Comparison of ENCODE assay signal across 36 cellular contexts in the genomic region with DNA sequence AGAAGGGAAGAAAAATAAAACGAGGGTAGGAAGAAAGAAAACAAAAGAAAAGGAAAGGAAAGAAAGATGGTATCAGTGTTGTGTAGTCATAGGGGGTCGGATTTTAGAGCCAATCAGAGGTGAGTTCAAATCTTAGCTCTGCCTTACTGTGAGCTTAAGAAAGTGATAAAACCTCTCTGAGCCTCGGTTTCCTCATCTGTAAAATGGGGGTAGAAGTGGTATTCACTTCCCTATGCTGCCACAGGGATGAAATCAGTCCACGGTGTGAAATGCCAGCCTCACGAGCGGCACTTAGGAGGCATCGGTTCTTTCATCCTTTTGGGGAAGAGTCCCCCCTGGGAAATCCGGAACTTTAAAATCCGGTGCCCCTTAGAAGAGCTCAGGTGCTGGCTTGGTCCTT. TPM values are rescaled to one million over a fixed set of nuclear protein-coding genes. Genes with fewer than 3 reads are reported as not detected.
"Had no signal": no experiment of that assay in that cellular context is flagged by ENCODE, and none has a peak within 500 bp of the region (broad histone marks: within the 10 kb centered on the region; RNA-seq: fewer than 3 reads in every experiment).

No MANE protein-coding gene starts in this region.

- FAIRE-seq: TTC549 had no signal

- ATAC-seq: activated CD4-positive, alpha-beta T cell treated with anti-CD3 and anti-CD28 coated beads for 36 hours; activated CD4-positive, CD25-positive, alpha-beta regulatory T cell treated with anti-CD3 and anti-CD28 coated beads, Interleukin-2, amount 50 U/mL, for 24 hours; activated CD8-positive, alpha-beta memory T cell treated with anti-CD3 and anti-CD28 coated beads, Interleukin-2, amount 10 ng/mL, durations not matched to agents 7 days and 5 days; activated CD8-positive, alpha-beta T cell treated with anti-CD3 and anti-CD28 coated beads, Interleukin-2, amount 10 ng/mL, durations not matched to agents 7 days and 5 days; activated naive CD8-positive, alpha-beta T cell treated with anti-CD3 and anti-CD28 coated beads, Interleukin-2, amount 50 U/mL, for 24 hours; WTC11 had no signal

- H3K4me1 ChIP-seq: ascending aorta, breast epithelium had no signal

- H3K27me3 ChIP-seq: ascending aorta had no signal

- H3K9me3 ChIP-seq: ascending aorta, breast epithelium had no signal

- H3K27ac ChIP-seq: ascending aorta, breast epithelium, VCaP had no signal

- H3K4me3 ChIP-seq: ascending aorta, breast epithelium had no signal

- H3K36me3 ChIP-seq: ascending aorta, breast epithelium had no signal

- DNase-seq: activated CD4-positive, alpha-beta memory T cell treated with anti-CD3 and anti-CD28 coated beads, Interleukin-2, amount 10 ng/mL, durations not matched to agents 7 days and 5 days; activated CD4-positive, alpha-beta T cell treated with anti-CD3 and anti-CD28 coated beads for 1 hour; activated CD4-positive, alpha-beta T cell treated with anti-CD3 and anti-CD28 coated beads for 36 hours; activated CD4-positive, alpha-beta T cell treated with anti-CD3 and anti-CD28 coated beads for 48 hours; activated CD4-positive, alpha-beta T cell treated with anti-CD3 and anti-CD28 coated beads, Interleukin-2, amount 10 ng/mL, durations not matched to agents 7 days and 5 days; activated CD4-positive, alpha-beta T cell treated with anti-CD3 and anti-CD28 coated beads, Interleukin-2, amount 50 U/mL, for 48 hours; activated CD4-positive, CD25-positive, alpha-beta regulatory T cell; activated CD8-positive, alpha-beta memory T cell treated with anti-CD3 and anti-CD28 coated beads for 24 hours; activated CD8-positive, alpha-beta memory T cell treated with anti-CD3 and anti-CD28 coated beads, Interleukin-2, amount 10 ng/mL, durations not matched to agents 7 days and 5 days; activated CD8-positive, alpha-beta memory T cell treated with anti-CD3 and anti-CD28 coated beads, Interleukin-2, amount 50 U/mL, for 48 hours; activated CD8-positive, alpha-beta T cell treated with anti-CD3 and anti-CD28 coated beads, Interleukin-2, amount 10 ng/mL, durations not matched to agents 7 days and 5 days; activated effector memory CD4-positive, alpha-beta T cell treated with Interleukin-2 at 50 U/mL for 16 hours; activated gamma-delta T cell; activated naive CD4-positive, alpha-beta T cell treated with anti-CD3 and anti-CD28 coated beads for 36 hours; activated naive CD4-positive, alpha-beta T cell treated with anti-CD3 and anti-CD28 coated beads, Interleukin-2, amount 50 U/mL, for 16 hours; activated naive CD8-positive, alpha-beta T cell treated with anti-CD3 and anti-CD28 coated beads, Interleukin-2, amount 10 ng/mL, durations not matched to agents 7 days and 5 days; activated naive CD8-positive, alpha-beta T cell treated with anti-CD3 and anti-CD28 coated beads, Interleukin-2, amount 50 U/mL, for 24 hours; activated T-cell treated with anti-CD3 and anti-CD28 coated beads, Interleukin-2, amount 50 U/mL, for 24 hours; activated T-cell treated with anti-CD3 and anti-CD28 coated beads, Interleukin-2, amount 50 U/mL, for 48 hours; amygdala; anterior cingulate cortex; central memory CD4-positive, alpha-beta T cell; SW 1271; T-helper 1 cell; T-helper 2 cell; T-helper 9 cell had no signal

RNA-seq across cellular contexts. Expression of a gene that starts 6.1 kb away (rescaled TPM):
- total RNA-seq: activated CD4-positive, alpha-beta memory T cell treated with anti-CD3 and anti-CD28 coated beads, Interleukin-2, amount 10 ng/mL, durations not matched to agents 7 days and 5 days; activated CD4-positive, alpha-beta T cell treated with anti-CD3 and anti-CD28 coated beads for 36 hours; activated CD4-positive, alpha-beta T cell treated with anti-CD3 and anti-CD28 coated beads, Interleukin-2, amount 10 ng/mL, durations not matched to agents 7 days and 5 days; activated CD8-positive, alpha-beta memory T cell treated with anti-CD3 and anti-CD28 coated beads, Interleukin-2, amount 10 ng/mL, durations not matched to agents 7 days and 5 days; activated CD8-positive, alpha-beta T cell treated with anti-CD3 and anti-CD28 coated beads, Interleukin-2, amount 10 ng/mL, durations not matched to agents 7 days and 5 days; activated naive CD4-positive, alpha-beta T cell treated with anti-CD3 and anti-CD28 coated beads for 36 hours; activated naive CD8-positive, alpha-beta T cell treated with anti-CD3 and anti-CD28 coated beads, Interleukin-2, amount 10 ng/mL, durations not matched to agents 7 days and 5 days; activated T-helper 2 cell treated with anti-CD3 and anti-CD28 coated beads, Interferon-gamma antibody, Interleukin-2, Interleukin-4, amounts not matched to agents 10 μg/mL and 5 μg/mL and 100 μg/mL, durations not matched to agents 14 hours and 24 hours and 36 hours; ascending aorta; breast epithelium; cardiac septum; cerebellum; WTC11 had no signal
- polyA plus RNA-seq: adipose tissue had no signal

RNA-seq across cellular contexts. Expression of a gene that starts 42.8 kb away (rescaled TPM):
- total RNA-seq: activated CD4-positive, alpha-beta memory T cell treated with anti-CD3 and anti-CD28 coated beads, Interleukin-2, amount 10 ng/mL, durations not matched to agents 7 days and 5 days; activated CD4-positive, alpha-beta T cell treated with anti-CD3 and anti-CD28 coated beads, Interleukin-2, amount 10 ng/mL, durations not matched to agents 7 days and 5 days; activated CD8-positive, alpha-beta memory T cell treated with anti-CD3 and anti-CD28 coated beads, Interleukin-2, amount 10 ng/mL, durations not matched to agents 7 days and 5 days; activated naive CD8-positive, alpha-beta T cell treated with anti-CD3 and anti-CD28 coated beads, Interleukin-2, amount 10 ng/mL, durations not matched to agents 7 days and 5 days; activated T-helper 2 cell treated with anti-CD3 and anti-CD28 coated beads, Interferon-gamma antibody, Interleukin-2, Interleukin-4, amounts not matched to agents 10 μg/mL and 5 μg/mL and 100 μg/mL, durations not matched to agents 14 hours and 24 hours and 36 hours; ascending aorta; cerebellum had no signal
